In genomic region chr12:107574691-107575090, GRCh38 we compare ENCODE assay signal across 3 cellular contexts.
"Had no signal": no experiment of that assay in that cellular context is flagged by ENCODE, and none has a peak within 500 bp of the region (broad histone marks: within the 10 kb centered on the region; RNA-seq: fewer than 3 reads in every experiment).

No MANE protein-coding gene starts in this region.

- ATAC-seq: GM12878 had no signal

- H3K4me3 ChIP-seq: GM12878 had no signal

- DNase-seq: GDM1, GF-D8 had no signal
